In genomic region chr11:57335343-57336110, GRCh38 we compare ENCODE assay signal across 8 cellular contexts. TPM values are rescaled to one million over a fixed set of nuclear protein-coding genes. Genes with fewer than 3 reads are reported as not detected.
DNase-seq lines count a peak whose midpoint lies in the region; ATAC-seq and TF ChIP-seq lines count a peak whose summit lies in the region.

SSRP1 (minus strand) TSS chr11:57335892; CDS start chr11:57335121, 771 bp downstream.

- peak within 1 kb of the TSS; percentile 92 for H3K9ac ChIP-seq in adipocyte (ENCODE audit: low read length)

- H3K9me3 ChIP-seq in adipocyte (ENCODE audit: control insufficient read depth, low read length) (no peaks in the 10 kb centered on the region), heart left ventricle (no peaks in the 10 kb centered on the region)

- intact Hi-C loops in heart left ventricle (cut with DNase I) (loop anchor here in 1 of 10 donors (5.0 kb wide), 1 partner anchor 192 kb away; no protein-coding TSS in a partner anchor), posterior cingulate gyrus (cut with DNase I) (loop anchor here (1.0 to 5.0 kb wide), 2 partner anchors 10 to 197 kb away; partner anchors contain the start of gene TIMM10)

- peak; percentile 94 for DNase-seq in NCI-H1092 treated with DMSO at 0.1 percent for 48 hours (lab: John Stamatoyannopoulos, UW)
- DNase-seq in T-cell = peak; percentile 71 to 90 (median 85)
- DNase-seq in adipocyte (ENCODE audit: low read depth) = peak; percentile 94
- peak; percentile 89 to 94 (median 93) for DNase-seq in heart left ventricle
- DNase-seq in posterior cingulate gyrus = peak; percentile 80 to 99 (median 92)
- DNase-seq in type B pancreatic cell (ENCODE audit: extremely low spot score, unreplicated experiment) = peak; percentile 86

- peaks cover 19% of the 10 kb centered on the region for H3K4me1 ChIP-seq in adipocyte (ENCODE audit: control insufficient read depth, insufficient read depth, low read length)
- peaks cover 0 to 25% (median 16%) of the 10 kb centered on the region in 12 donors for H3K4me1 ChIP-seq in heart left ventricle

- H3K36me3 ChIP-seq in adipocyte (ENCODE audit: control insufficient read depth, insufficient read depth, low read length, severe bottlenecking) (peaks cover 34% of the 10 kb centered on the region), heart left ventricle (peaks cover 0 to 39% (median 34%) of the 10 kb centered on the region in 9 donors)

- TF ChIP-seq CTCF in GM12875 (IDR thresholded peaks at IDR 0.05; ENCODE audit: borderline replicate concordance, insufficient read depth, low read depth, low read length) = 0 out of 2 replicates have a peak, but pooled peaks have one; percentile 16
- peak in 1 of 12 donors; percentile 24 for TF ChIP-seq CTCF in heart left ventricle (IDR thresholded peaks at IDR 0.05)
- no peak for TF ChIP-seq CTCF in type B pancreatic cell (conservative IDR thresholded peaks at IDR 0.05)

- peak within 1 kb of the TSS; percentile 82 to 91 (median 88) for H3K4me3 Mint-ChIP-seq in T-cell
- peak within 1 kb of the TSS; percentile 95 for H3K4me3 Mint-ChIP-seq in type B pancreatic cell

- CTCF ChIA-PET in T-cell (lab: Charles Lee) = interaction anchor here (0.6 to 2.6 kb wide), 7 partner anchors 10 to 232 kb away, joined by 3 to 19 read pairs (median 4); partner anchors contain the start of genes TNKS1BP1 (in 1 of the 2) and UBE2L6 (in 1 of the 2)

- POLR2A ChIA-PET in T-cell (lab: Charles Lee) = interaction anchor here (0.6 to 2.3 kb wide), 3 partner anchors 10 to 1807 kb away, joined by 3 to 10 read pairs (median 6); partner anchors contain the start of genes FAM111A (in 1 of the 2) and TNKS1BP1 (in 1 of the 2)

- H3K36me3 Mint-ChIP-seq in T-cell = peaks cover 34% of the 10 kb centered on the region
- H3K36me3 Mint-ChIP-seq in type B pancreatic cell = peaks cover 15% of the 10 kb centered on the region

- H3K27me3 ChIP-seq in adipocyte (replicated peaks; ENCODE audit: control insufficient read depth, insufficient read depth, low read length) = peaks cover 19% of the 10 kb centered on the region
- no peaks in the 10 kb centered on the region for H3K27me3 ChIP-seq in heart left ventricle

- H3K27me3 Mint-ChIP-seq in T-cell (no peaks in the 10 kb centered on the region), type B pancreatic cell (peaks cover 3% of the 10 kb centered on the region)

- peak in 1 of 2 donors; percentile 36 for TF ChIP-seq POLR2A in heart left ventricle (IDR thresholded peaks at IDR 0.05)

- 0 to 1% (median 0%) methylated on average over 21 to 69 of the region's 69 CpGs for WGBS in heart left ventricle, 4 donors

- H3K4me1 Mint-ChIP-seq in T-cell (peaks cover 29 to 33% (median 30%) of the 10 kb centered on the region in 3 donors), type B pancreatic cell (ENCODE audit: unreplicated experiment) (peaks cover 45% of the 10 kb centered on the region)

- H3K27ac Mint-ChIP-seq in T-cell (peak within 1 kb of the TSS; percentile 98 to 99), type B pancreatic cell (peak within 1 kb of the TSS; percentile 98)

- peak within 1 kb of the TSS; percentile 70 to 96 (median 84) for H3K27ac ChIP-seq in heart left ventricle

- H3K4me3 ChIP-seq in GM12875 (ENCODE audit: low read depth, low read length) (peak within 1 kb of the TSS; percentile 78), adipocyte (ENCODE audit: low read length) (peak within 1 kb of the TSS; percentile 84), heart left ventricle (peak within 1 kb of the TSS; percentile 62 to 94 (median 84))

- H3K9me3 Mint-ChIP-seq in T-cell (no peaks in the 10 kb centered on the region), type B pancreatic cell (no peaks in the 10 kb centered on the region)

- ATAC-seq in HG02623 (IDR thresholded peaks at IDR 0.05; ENCODE audit: unreplicated experiment) (peak; percentile 99), T-cell (replicated peaks in 1 of 4) (peak; percentile 98 to 99 (median 99)), heart left ventricle (peak; percentile 98 to 99 (median 98))

RNA-seq across cellular contexts. Expression of gene SSRP1, which starts in this region (rescaled TPM):
- total RNA-seq in T-cell = 10 to 100 TPM; 50.2 to 78.1 (median 75.7) TPM
- total RNA-seq in heart left ventricle = 10 to 100 TPM; 31.8 to 60.4 (median 41.6) TPM
- 10 to 100 TPM; 21.8 to 86.5 TPM for polyA plus RNA-seq in heart left ventricle
- 108 and 164 TPM in 2 replicates for total RNA-seq in type B pancreatic cell (ENCODE audit: low replicate concordance)

Comparison
In these comparisons a context has a peak if more than half of its experiments do, and no peak if none do; other contexts are left out.
1. Peak in every context shown above with its lines: DNase-seq, ATAC-seq, H3K4me3 ChIP-seq and H3K27ac ChIP-seq.